24 cellular contexts compared by ENCODE assay signal in genomic region chr10:29774475-29774874, GRCh38.
"Had no signal": no experiment of that assay in that cellular context is flagged by ENCODE, and none has a peak within 500 bp of the region (broad histone marks: within the 10 kb centered on the region; RNA-seq: fewer than 3 reads in every experiment).

No MANE protein-coding gene starts in this region.

- ATAC-seq: effector memory CD8-positive, alpha-beta T cell; esophagus mucosa; foreskin keratinocyte; gastrocnemius medialis; gastroesophageal sphincter; heart left ventricle; heart right ventricle had no signal

- H3K27ac ChIP-seq: colonic mucosa, coronary artery, dorsolateral prefrontal cortex, epithelial cell of prostate, esophagus muscularis mucosa, esophagus squamous epithelium, foreskin keratinocyte, gastrocnemius medialis, gastroesophageal sphincter, heart right ventricle had no signal

- H3K36me3 ChIP-seq: colonic mucosa, esophagus muscularis mucosa, esophagus squamous epithelium, gastrocnemius medialis, gastroesophageal sphincter, heart left ventricle, heart right ventricle had no signal

- H3K9me3 ChIP-seq: colonic mucosa, esophagus muscularis mucosa, esophagus squamous epithelium, gastrocnemius medialis, gastroesophageal sphincter, heart left ventricle, heart right ventricle had no signal

- H3K27me3 ChIP-seq: colonic mucosa, esophagus muscularis mucosa, esophagus squamous epithelium, gastrocnemius medialis, gastroesophageal sphincter, heart left ventricle, heart right ventricle had no signal

- DNase-seq: colonic mucosa; cortex of kidney; dermis blood vessel endothelial cell; dorsolateral prefrontal cortex; effector CD4-positive, alpha-beta T cell; effector CD8-positive, alpha-beta T cell; effector memory CD4-positive, alpha-beta T cell; effector memory CD8-positive, alpha-beta T cell; endodermal cell; erythroblast; esophagus squamous epithelium; foreskin fibroblast; foreskin keratinocyte; foreskin melanocyte; gastrocnemius medialis; glutamatergic neuron; head of caudate nucleus; heart left ventricle; heart right ventricle had no signal

- H3K4me1 ChIP-seq: colonic mucosa, esophagus squamous epithelium, foreskin keratinocyte, heart left ventricle, heart right ventricle had no signal

- H3K4me3 ChIP-seq: colonic mucosa, coronary artery, dorsolateral prefrontal cortex, esophagus muscularis mucosa, esophagus squamous epithelium, gastrocnemius medialis, gastroesophageal sphincter, heart left ventricle, heart right ventricle had no signal
